8 cellular contexts compared by ENCODE assay signal in genomic region chr2:112646791-112647720, GRCh38. TPM values are rescaled to one million over a fixed set of nuclear protein-coding genes. Genes with fewer than 3 reads are reported as not detected.
DNase-seq lines count a peak whose midpoint lies in the region; ATAC-seq, FAIRE-seq and TF ChIP-seq lines count a peak whose summit lies in the region.

No MANE protein-coding gene starts in this region.

- TF ChIP-seq CTCF in NB4 (IDR thresholded peaks at IDR 0.05; ENCODE audit: low read depth, low read length), result no peak
- TF ChIP-seq CTCF in K562 (IDR thresholded peaks at IDR 0.05 in 2 of 3, conservative IDR thresholded peaks at IDR 0.05 in 1 of 3; ENCODE audit: insufficient read depth in 2 of 3, low read depth in 1 of 3, low read length in 3 of 3), result no peak; a peak in 1 of 6 replicates

- POLR2A ChIA-PET in K562 (lab: Yijun Ruan, JAX), result interaction anchor here (0.6 to 9.6 kb wide), 17 partner anchors 9 to 80 kb away, joined by 3 to 90 read pairs (median 6); partner anchors contain the start of gene NT5DC4

- no peak for FAIRE-seq in K562 (lab: Jason Lieb, UNC)

- H3K4me1 Mint-ChIP-seq in memory B cell, result peaks cover 21% of the 10 kb centered on the region

- H3K9me3 ChIP-seq in K562 (replicated peaks; ENCODE audit: control insufficient read depth, insufficient read depth, low read depth, low read length), result no peaks in the 10 kb centered on the region

- peak; percentile 6; the same call in 2 of the 3 replicates for ATAC-seq in K562
- ATAC-seq in memory B cell (ENCODE audit: low read depth), result no peak
- no peak for ATAC-seq in HG03095 (IDR thresholded peaks at IDR 0.05; ENCODE audit: unreplicated experiment)

- peaks cover 10% of the 10 kb centered on the region for H3K36me3 Mint-ChIP-seq in memory B cell

- CTCF ChIA-PET in K562 (lab: Yijun Ruan, JAX; ENCODE audit: low intra/inter-chr PET ratio), result no interaction called here

- H3K36me3 ChIP-seq in K562 (ENCODE audit: control insufficient read depth, insufficient read depth, low read length), result peaks cover 54% of the 10 kb centered on the region

- TF ChIP-seq EP300 in K562 (IDR thresholded peaks at IDR 0.05; ENCODE audit: low read length), result no peak

- H3K27me3 ChIP-seq in K562 (ENCODE audit: control insufficient read depth in 2 of 2, insufficient read depth in 2 of 2, low read length in 2 of 2), result no peaks in the 10 kb centered on the region

- TF ChIP-seq POLR2A in NB4 (IDR thresholded peaks at IDR 0.05; ENCODE audit: extremely low read depth, insufficient read length) (no peak), K562 (conservative IDR thresholded peaks at IDR 0.05) (no peak)

- no peaks in the 10 kb centered on the region for H3K27me3 Mint-ChIP-seq in memory B cell

- no peak overlapping the region for H2AFZ ChIP-seq in K562 (ENCODE audit: low read depth, low read length)

- peaks cover 16 to 50% of the 10 kb centered on the region in 2 experiments for H3K4me1 ChIP-seq in K562 (replicated peaks in 1 of 2; ENCODE audit: control insufficient read depth in 2 of 2, insufficient read depth in 2 of 2, low read length in 2 of 2)

- TF ChIP-seq RAD21 in K562 (CRISPR knock-in tag; conservative IDR thresholded peaks at IDR 0.05 in 1 of 2, IDR thresholded peaks at IDR 0.05 in 1 of 2), result peak in 1 of 2 experiments; percentile 3; a peak in 1 of 4 replicates

- WGBS in K562 (ENCODE audit: insufficient coverage, low coverage, missing lambda C conversion rate), result 3% methylated on average over 21 of the region's 21 CpGs

- TSS peak; percentile 44 for BruUV-seq in K562 (replicated peaks; lab: Mats Ljungman, UMichigan)

- H3K4me3 ChIP-seq in NB4 (ENCODE audit: low read depth, low read length) (peak overlapping the region; percentile 85), K562 (peak overlapping the region; percentile 94)

- peaks cover 16% of the 10 kb centered on the region; the same call in 1 of the 2 replicates for H4K20me1 ChIP-seq in K562 (replicated peaks; ENCODE audit: control insufficient read depth, insufficient read depth, low read length)

- H3K9ac ChIP-seq in K562 (ENCODE audit: insufficient read depth in 1 of 2, low read depth in 2 of 2, low read length in 2 of 2), result peak overlapping the region; percentile 87 to 97; a peak in 3 of 4 replicates

- H3K4me3 Mint-ChIP-seq in memory B cell, result peak overlapping the region; percentile 83

- no peaks in the 10 kb centered on the region for H3K9me1 ChIP-seq in K562 (ENCODE audit: control insufficient read depth, insufficient read depth, low read length)

- peak overlapping the region; percentile 93 for H3K27ac ChIP-seq in K562 (ENCODE audit: extremely low read depth, low read depth, low read length)

- intact Hi-C loops in K562 (cut with micrococcal nuclease), result loop anchor here (5.0 kb wide), 1 partner anchor 60 kb away; no protein-coding TSS in a partner anchor

- H3K27ac Mint-ChIP-seq in memory B cell, result peak overlapping the region; percentile 82

- H3K79me2 ChIP-seq in K562 (ENCODE audit: control insufficient read depth, insufficient read depth, low read length), result peaks cover 75% of the 10 kb centered on the region

- H3K4me2 ChIP-seq in K562 (ENCODE audit: insufficient read depth, low read length), result peak overlapping the region; percentile 99

- no peaks in the 10 kb centered on the region for H3K9me3 Mint-ChIP-seq in memory B cell

- in situ Hi-C loops in K562 (cut with MboI), result no loop called here

- peak; percentile 66 for DNase-seq in DMS53 (lab: John Stamatoyannopoulos, UW)
- DNase-seq in DMS53 treated with DMSO at 0.1 percent for 48 hours (lab: John Stamatoyannopoulos, UW; ENCODE audit: unreplicated experiment), result no peak
- peak; percentile 60 for DNase-seq in NB4 (ENCODE audit: low read depth)
- peak in 2 of 4 experiments; percentile 28 to 60 for DNase-seq in K562 (ENCODE audit: extremely low read depth in 1 of 4, low spot score in 3 of 4)
- DNase-seq in memory B cell (ENCODE audit: low spot score in 2 of 2), result no peak
- DNase-seq in foreskin melanocyte, result no peak
- DNase-seq in cortex of kidney (lab: John Stamatoyannopoulos, UW), result no peak

TF ChIP-seq in K562, 482 proteins besides CTCF, POLR2A, EP300 and RAD21 (continues in another document):
- no peak for TF ChIP-seq CEBPG (CRISPR knock-in tag; IDR thresholded peaks at IDR 0.05)
- TF ChIP-seq CEBPG (tag; conservative IDR thresholded peaks at IDR 0.05 in 1 of 2, IDR thresholded peaks at IDR 0.05 in 1 of 2), result no peak
- TF ChIP-seq KDM1A (IDR thresholded peaks at IDR 0.05), result peak; percentile 47 to 64; a peak in 3 of 4 replicates
- TF ChIP-seq HDAC2 (IDR thresholded peaks at IDR 0.05), result peak; percentile 53; the same call in 1 of the 2 replicates
- TF ChIP-seq, protein P1, sequence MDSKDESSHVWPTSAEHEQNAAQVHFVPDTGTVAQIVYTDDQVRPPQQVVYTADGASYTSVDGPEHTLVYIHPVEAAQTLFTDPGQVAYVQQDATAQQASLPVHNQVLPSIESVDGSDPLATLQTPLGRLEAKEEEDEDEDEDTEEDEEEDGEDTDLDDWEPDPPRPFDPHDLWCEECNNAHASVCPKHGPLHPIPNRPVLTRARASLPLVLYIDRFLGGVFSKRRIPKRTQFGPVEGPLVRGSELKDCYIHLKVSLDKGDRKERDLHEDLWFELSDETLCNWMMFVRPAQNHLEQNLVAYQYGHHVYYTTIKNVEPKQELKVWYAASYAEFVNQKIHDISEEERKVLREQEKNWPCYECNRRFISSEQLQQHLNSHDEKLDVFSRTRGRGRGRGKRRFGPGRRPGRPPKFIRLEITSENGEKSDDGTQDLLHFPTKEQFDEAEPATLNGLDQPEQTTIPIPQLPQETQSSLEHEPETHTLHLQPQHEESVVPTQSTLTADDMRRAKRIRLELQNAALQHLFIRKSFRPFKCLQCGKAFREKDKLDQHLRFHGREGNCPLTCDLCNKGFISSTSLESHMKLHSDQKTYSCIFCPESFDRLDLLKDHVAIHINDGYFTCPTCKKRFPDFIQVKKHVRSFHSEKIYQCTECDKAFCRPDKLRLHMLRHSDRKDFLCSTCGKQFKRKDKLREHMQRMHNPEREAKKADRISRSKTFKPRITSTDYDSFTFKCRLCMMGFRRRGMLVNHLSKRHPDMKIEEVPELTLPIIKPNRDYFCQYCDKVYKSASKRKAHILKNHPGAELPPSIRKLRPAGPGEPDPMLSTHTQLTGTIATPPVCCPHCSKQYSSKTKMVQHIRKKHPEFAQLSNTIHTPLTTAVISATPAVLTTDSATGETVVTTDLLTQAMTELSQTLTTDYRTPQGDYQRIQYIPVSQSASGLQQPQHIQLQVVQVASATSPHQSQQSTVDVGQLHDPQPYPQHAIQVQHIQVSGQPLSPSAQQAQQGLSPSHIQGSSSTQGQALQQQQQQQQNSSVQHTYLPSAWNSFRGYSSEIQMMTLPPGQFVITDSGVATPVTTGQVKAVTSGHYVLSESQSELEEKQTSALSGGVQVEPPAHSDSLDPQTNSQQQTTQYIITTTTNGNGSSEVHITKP (IDR thresholded peaks at IDR 0.05; ENCODE audit: partially characterized antibody), result peak; percentile 64
- TF ChIP-seq, protein P2, sequence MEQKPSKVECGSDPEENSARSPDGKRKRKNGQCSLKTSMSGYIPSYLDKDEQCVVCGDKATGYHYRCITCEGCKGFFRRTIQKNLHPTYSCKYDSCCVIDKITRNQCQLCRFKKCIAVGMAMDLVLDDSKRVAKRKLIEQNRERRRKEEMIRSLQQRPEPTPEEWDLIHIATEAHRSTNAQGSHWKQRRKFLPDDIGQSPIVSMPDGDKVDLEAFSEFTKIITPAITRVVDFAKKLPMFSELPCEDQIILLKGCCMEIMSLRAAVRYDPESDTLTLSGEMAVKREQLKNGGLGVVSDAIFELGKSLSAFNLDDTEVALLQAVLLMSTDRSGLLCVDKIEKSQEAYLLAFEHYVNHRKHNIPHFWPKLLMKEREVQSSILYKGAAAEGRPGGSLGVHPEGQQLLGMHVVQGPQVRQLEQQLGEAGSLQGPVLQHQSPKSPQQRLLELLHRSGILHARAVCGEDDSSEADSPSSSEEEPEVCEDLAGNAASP (IDR thresholded peaks at IDR 0.05), result no peak

RNA-seq across cellular contexts. Expression of gene SLC20A1, which starts 1.3 kb away (rescaled TPM):
- 495 and 804 TPM in 2 replicates for total RNA-seq in K562 (2011; cell fraction: chromatin; rRNA removed; ENCODE audit: low replicate concordance)
- total RNA-seq in K562 (2011; cell fraction: nucleolus; rRNA removed), result 263 and 289 TPM in 2 replicates
- total RNA-seq in K562 (2011; cell fraction: nucleoplasm; rRNA removed), result 478 and 674 TPM in 2 replicates
- total RNA-seq in K562 (2014; rRNA removed), result 64.7 and 66.0 TPM in 2 replicates
- 95.1 and 111 TPM in 2 replicates for total RNA-seq in K562 (2014; rRNA removed; fragmentation: Illumina TruSeq; extraction: Trizol)
- 66.8 and 68.9 TPM in 2 replicates for total RNA-seq in K562 (2015; rRNA removed; fragmentation: Illumina TruSeq; extraction: Trizol)
- 123 and 136 TPM in 2 replicates for total RNA-seq in K562 (2021)
- 101 and 150 TPM in 2 replicates for polyA plus RNA-seq in K562 (2011; rRNA removed)
- polyA plus RNA-seq in K562 (2011; cell fraction: cytosol; rRNA removed), result 105 and 114 TPM in 2 replicates
- 166 and 277 TPM in 2 replicates for polyA plus RNA-seq in K562 (2011; cell fraction: nucleus; rRNA removed)
- polyA plus RNA-seq in K562 (2012), result 55.6 and 102 TPM in 2 replicates
- 85.8 and 87.8 TPM in 2 replicates for polyA plus RNA-seq in K562 (2014; fragmentation: Illumina TruSeq; extraction: Trizol)
- 10 to 100 TPM; 53.8 to 56.1 TPM for polyA plus RNA-seq in K562 (2014; fragmentation: Nextera tagmentation; extraction: Ambion mirVana)
- 74.7 and 77.3 TPM in 2 replicates for polyA plus RNA-seq in K562 (2014; rRNA removed)
- polyA minus RNA-seq in K562 (2011; rRNA and poly(A)+ RNA removed), result 151 and 243 TPM in 2 replicates
- polyA minus RNA-seq in K562 (2011; cell fraction: cytosol; rRNA and poly(A)+ RNA removed), result 79.2 and 124 TPM in 2 replicates
- 120 and 135 TPM in 2 replicates for polyA minus RNA-seq in K562 (2011; cell fraction: nucleus; rRNA and poly(A)+ RNA removed)

Comparison
In these comparisons a context has a peak if more than half of its experiments do, and no peak if none do; other contexts are left out.
1. DNase-seq: peak in DMS53 (single experiment) and NB4 (single experiment); none in DMS53 treated with DMSO at 0.1 percent for 48 hours (single experiment), memory B cell (0 of 2), foreskin melanocyte (single experiment) and cortex of kidney (single experiment).